ENCODE assay signal across 22 cellular contexts in genomic region chr18:6777509-6777908, GRCh38.
"Had no signal": no experiment of that assay in that cellular context is flagged by ENCODE, and none has a peak within 500 bp of the region (broad histone marks: within the 10 kb centered on the region; RNA-seq: fewer than 3 reads in every experiment).

No MANE protein-coding gene starts in this region.

- H3K9ac ChIP-seq: KMS-11 had no signal

- H3K27ac ChIP-seq: HL-60, KMS-11, SJSA1, SK-N-MC had no signal

- H3K4me3 ChIP-seq: SJSA1, SK-N-MC had no signal

- H3K9me3 ChIP-seq: SJSA1 had no signal

- H3K27me3 ChIP-seq: SJSA1 had no signal

- DNase-seq: MV-4-11, NCI-H1048, NCI-H1105 treated with DMSO at 0.1 percent for 48 hours, NCI-H1417 treated with DMSO at 0.1 percent for 48 hours, NCI-H146, NCI-H1694 treated with DMSO at 0.1 percent for 48 hours, NCI-H2029, NCI-H2081 treated with DMSO at 0.1 percent for 48 hours, NCI-H2171, NCI-H226, NCI-H446, NCI-H510A, NCI-H524 treated with DMSO at 0.1 percent for 48 hours, NCI-H69, NCI-H774, Right ventricle myocardium superior, RPMI8226, SIG-M5 had no signal

- H3K36me3 ChIP-seq: SJSA1 had no signal

- H3K4me2 ChIP-seq: KMS-11 had no signal
